ENCODE assay signal across 1 cellular context in the genomic region with DNA sequence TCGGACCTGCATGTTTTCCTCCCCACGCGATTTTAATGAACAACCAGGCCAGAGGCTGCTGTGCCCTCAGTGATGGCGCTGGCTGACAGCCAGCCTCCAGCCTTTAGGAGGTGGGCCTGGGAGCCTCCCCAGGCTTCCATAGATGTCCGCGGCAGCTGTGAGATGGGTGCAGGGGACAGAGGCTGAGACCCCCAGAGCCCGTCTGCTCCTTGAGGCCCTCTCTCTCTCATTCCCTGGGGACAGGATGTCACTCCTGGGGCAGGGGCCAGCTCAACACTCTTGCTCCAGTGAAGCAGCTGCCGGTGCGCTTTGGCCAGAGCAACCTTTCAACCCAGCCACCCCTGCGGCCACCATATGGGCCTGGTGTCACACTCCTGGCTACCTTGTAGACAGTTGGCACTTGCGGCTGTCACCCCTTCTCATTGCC.
TF ChIP-seq lines count a peak whose summit lies in the region.

No MANE protein-coding gene starts in this region.

TF ChIP-seq in H1, 55 proteins besides CTCF, POLR2A, EP300 and RAD21:
- TF ChIP-seq SP2 (IDR thresholded peaks at IDR 0.05; ENCODE audit: low read length) = no peak
